ENCODE assay signal across 8 cellular contexts in genomic region chr1:167517535-167518330, GRCh38. TPM values are rescaled to one million over a fixed set of nuclear protein-coding genes. Genes with fewer than 3 reads are reported as not detected.
DNase-seq lines count a peak whose midpoint lies in the region; ATAC-seq and TF ChIP-seq lines count a peak whose summit lies in the region.

No MANE protein-coding gene starts in this region.

- no peak for DNase-seq in Jurkat, Clone E6-1 (ENCODE audit: low read depth, low spot score)
- peak; percentile 85 for DNase-seq in activated CD8-positive, alpha-beta T cell treated with anti-CD3 and anti-CD28 coated beads, Interleukin-2, amount 10 ng/mL, durations not matched to agents 7 days and 5 days
- DNase-seq in stimulated activated CD8-positive, alpha-beta memory T cell treated with anti-CD3 and anti-CD28 coated beads, Interleukin-15, amount 100 ng/mL, for 4 hours (ENCODE audit: low read depth in 2 of 2) = peak; percentile 84 to 86
- no peak for DNase-seq in NCI-H2029 (lab: John Stamatoyannopoulos, UW)
- DNase-seq in omental fat pad (ENCODE audit: low spot score) = no peak

- peak overlapping the region; percentile 93 for H3K4me3 Mint-ChIP-seq in activated CD8-positive, alpha-beta T cell treated with anti-CD3 and anti-CD28 coated beads, Interleukin-2, amount 10 ng/mL, durations not matched to agents 7 days and 5 days

- 79 to 84% methylated on average over 30 of the region's 30 CpGs for WGBS in esophagus, 2 donors

- POLR2A ChIA-PET in activated CD8-positive, alpha-beta T cell treated with anti-CD3 and anti-CD28 coated beads, Interleukin-2, amount 10 ng/mL, durations not matched to agents 7 days and 5 days (lab: Charles Lee) = interaction anchor here (0.6 to 6.5 kb wide), 29 partner anchors 9 to 298 kb away, joined by 3 to 60 read pairs (median 7); partner anchors contain the start of genes CREG1, POU2F1 and RCSD1

- no peaks in the 10 kb centered on the region for H3K4me1 ChIP-seq in esophagus (ENCODE audit: control insufficient read depth in 2 of 2, insufficient read depth in 2 of 2, low read length in 1 of 2)

- no peaks in the 10 kb centered on the region for H3K9me3 ChIP-seq in esophagus (ENCODE audit: control insufficient read depth in 2 of 2, insufficient read depth in 1 of 2, low read depth in 1 of 2, low read length in 1 of 2)

- CTCF ChIA-PET in activated CD8-positive, alpha-beta T cell treated with anti-CD3 and anti-CD28 coated beads, Interleukin-2, amount 10 ng/mL, durations not matched to agents 7 days and 5 days (lab: Charles Lee) = interaction anchor here (0.5 to 7.5 kb wide), 29 partner anchors 9 to 298 kb away, joined by 3 to 112 read pairs (median 6); partner anchors contain the start of gene POU2F1

- no peaks in the 10 kb centered on the region for H3K36me3 ChIP-seq in esophagus (ENCODE audit: control insufficient read depth in 2 of 2, insufficient read depth in 2 of 2, low read length in 1 of 2)

- no peaks in the 10 kb centered on the region for H3K9me3 Mint-ChIP-seq in activated CD8-positive, alpha-beta T cell treated with anti-CD3 and anti-CD28 coated beads, Interleukin-2, amount 10 ng/mL, durations not matched to agents 7 days and 5 days (ENCODE audit: insufficient read depth)

- peaks cover 50% of the 10 kb centered on the region for H3K4me1 Mint-ChIP-seq in activated CD8-positive, alpha-beta T cell treated with anti-CD3 and anti-CD28 coated beads, Interleukin-2, amount 10 ng/mL, durations not matched to agents 7 days and 5 days (ENCODE audit: low read depth)

- no peaks in the 10 kb centered on the region for H3K27me3 Mint-ChIP-seq in activated CD8-positive, alpha-beta T cell treated with anti-CD3 and anti-CD28 coated beads, Interleukin-2, amount 10 ng/mL, durations not matched to agents 7 days and 5 days (ENCODE audit: low read depth)

- ATAC-seq in activated CD8-positive, alpha-beta T cell treated with anti-CD3 and anti-CD28 coated beads, Interleukin-2, amount 10 ng/mL, durations not matched to agents 7 days and 5 days = peak; percentile 81
- ATAC-seq in HG02981 (IDR thresholded peaks at IDR 0.05; ENCODE audit: unreplicated experiment) (no peak), omental fat pad (ENCODE audit: low FRiP score) (no peak), SK-N-SH treated with all-trans-retinoic acid at 6 μM for 48 hours (no peak)

- H3K4me3 ChIP-seq in Jurkat, Clone E6-1 (ENCODE audit: low read length) = peak overlapping the region; percentile 77
- peak overlapping the region; percentile 2 to 39 for H3K4me3 ChIP-seq in esophagus (ENCODE audit: low read depth in 1 of 2, low read length in 2 of 2)

- H3K27ac ChIP-seq in esophagus (ENCODE audit: low read depth in 2 of 2, low read length in 1 of 2) = peak overlapping the region; percentile 13 to 40

- peak overlapping the region; percentile 98 for H3K27ac Mint-ChIP-seq in activated CD8-positive, alpha-beta T cell treated with anti-CD3 and anti-CD28 coated beads, Interleukin-2, amount 10 ng/mL, durations not matched to agents 7 days and 5 days

- H3K27me3 ChIP-seq in esophagus (ENCODE audit: control insufficient read depth in 1 of 2, insufficient read depth in 2 of 2, low read length in 2 of 2) = no peaks in the 10 kb centered on the region

- TF ChIP-seq CTCF in omental fat pad (IDR thresholded peaks at IDR 0.05) = no peak

- peaks cover 51% of the 10 kb centered on the region for H3K36me3 Mint-ChIP-seq in activated CD8-positive, alpha-beta T cell treated with anti-CD3 and anti-CD28 coated beads, Interleukin-2, amount 10 ng/mL, durations not matched to agents 7 days and 5 days (ENCODE audit: low read depth)

TF ChIP-seq in SK-N-SH treated with all-trans-retinoic acid at 6 μM for 48 hours, 23 proteins besides CTCF, POLR2A, EP300 and RAD21 (continues in another document):
- TF ChIP-seq TOX (CRISPR knock-in tag; IDR thresholded peaks at IDR 0.05; ENCODE audit: borderline replicate concordance) (no peak), ISL1 (CRISPR knock-in tag; IDR thresholded peaks at IDR 0.05) (no peak), PPARA (CRISPR knock-in tag; IDR thresholded peaks at IDR 0.05; ENCODE audit: borderline replicate concordance) (no peak), RARB (CRISPR knock-in tag; IDR thresholded peaks at IDR 0.05) (no peak), POU6F1 (CRISPR knock-in tag; IDR thresholded peaks at IDR 0.05; ENCODE audit: borderline replicate concordance, low read depth) (no peak), GLIS3 (CRISPR knock-in tag; IDR thresholded peaks at IDR 0.05) (no peak), CREB5 (CRISPR knock-in tag; IDR thresholded peaks at IDR 0.05; ENCODE audit: low read depth) (no peak), ZC3H10 (CRISPR knock-in tag; IDR thresholded peaks at IDR 0.05) (no peak), ZNF8 (CRISPR knock-in tag; IDR thresholded peaks at IDR 0.05) (no peak), ESRRG (CRISPR knock-in tag; IDR thresholded peaks at IDR 0.05) (no peak), ZFP30 (CRISPR knock-in tag; IDR thresholded peaks at IDR 0.05) (no peak), TSHZ2 (CRISPR knock-in tag; IDR thresholded peaks at IDR 0.05) (no peak), ZNF565 (CRISPR knock-in tag; conservative IDR thresholded peaks at IDR 0.05; ENCODE audit: low read depth) (no peak)

RNA-seq across cellular contexts. Expression of gene CD247, which starts 0.6 kb away (rescaled TPM):
- polyA plus RNA-seq in Jurkat, Clone E6-1 (2012; ENCODE audit: insufficient read depth, insufficient read length) = 109 TPM
- total RNA-seq in activated CD8-positive, alpha-beta T cell treated with anti-CD3 and anti-CD28 coated beads, Interleukin-2, amount 10 ng/mL, durations not matched to agents 7 days and 5 days = 100 to 1,000 TPM; 243 to 251 TPM
- 1 to 10 TPM; 1.3 to 1.6 TPM for polyA plus RNA-seq in esophagus
- total RNA-seq in omental fat pad = 1 to 10 TPM; 2.0 to 4.7 (median 2.6) TPM

RNA-seq across cellular contexts. Expression of gene CREG1, which starts 35.8 kb away (rescaled TPM):
- polyA plus RNA-seq in Jurkat, Clone E6-1 (2012; ENCODE audit: insufficient read depth, insufficient read length) = 29.7 TPM
- 1 to 10 TPM; 7.3 to 7.7 TPM for total RNA-seq in activated CD8-positive, alpha-beta T cell treated with anti-CD3 and anti-CD28 coated beads, Interleukin-2, amount 10 ng/mL, durations not matched to agents 7 days and 5 days
- polyA plus RNA-seq in esophagus = 10 to 100 TPM; 41.9 to 72.7 TPM
- total RNA-seq in omental fat pad = 100 to 1,000 TPM; 247 to 294 (median 285) TPM

Comparison
In these comparisons a context has a peak if more than half of its experiments do, and no peak if none do; other contexts are left out.
1. DNase-seq: peak in activated CD8-positive, alpha-beta T cell treated with anti-CD3 and anti-CD28 coated beads, Interleukin-2, amount 10 ng/mL, durations not matched to agents 7 days and 5 days (single experiment) and stimulated activated CD8-positive, alpha-beta memory T cell treated with anti-CD3 and anti-CD28 coated beads, Interleukin-15, amount 100 ng/mL, for 4 hours (2 of 2); none in Jurkat, Clone E6-1 (single experiment), NCI-H2029 (single experiment) and omental fat pad (single experiment).
2. RNA of gene CD247, which starts 0.6 kb away (total RNA-seq): 243 to 251 TPM in activated CD8-positive, alpha-beta T cell treated with anti-CD3 and anti-CD28 coated beads, Interleukin-2, amount 10 ng/mL, durations not matched to agents 7 days and 5 days; 2.0 to 4.7 TPM in omental fat pad; every median in the first group is over 10 times any median in the second.
3. RNA of gene CREG1, which starts 35.8 kb away (total RNA-seq): 247 to 294 TPM in omental fat pad; 7.3 to 7.7 TPM in activated CD8-positive, alpha-beta T cell treated with anti-CD3 and anti-CD28 coated beads, Interleukin-2, amount 10 ng/mL, durations not matched to agents 7 days and 5 days; every median in the first group is over 10 times any median in the second.